15 cellular contexts compared by ENCODE assay signal in the genomic region with DNA sequence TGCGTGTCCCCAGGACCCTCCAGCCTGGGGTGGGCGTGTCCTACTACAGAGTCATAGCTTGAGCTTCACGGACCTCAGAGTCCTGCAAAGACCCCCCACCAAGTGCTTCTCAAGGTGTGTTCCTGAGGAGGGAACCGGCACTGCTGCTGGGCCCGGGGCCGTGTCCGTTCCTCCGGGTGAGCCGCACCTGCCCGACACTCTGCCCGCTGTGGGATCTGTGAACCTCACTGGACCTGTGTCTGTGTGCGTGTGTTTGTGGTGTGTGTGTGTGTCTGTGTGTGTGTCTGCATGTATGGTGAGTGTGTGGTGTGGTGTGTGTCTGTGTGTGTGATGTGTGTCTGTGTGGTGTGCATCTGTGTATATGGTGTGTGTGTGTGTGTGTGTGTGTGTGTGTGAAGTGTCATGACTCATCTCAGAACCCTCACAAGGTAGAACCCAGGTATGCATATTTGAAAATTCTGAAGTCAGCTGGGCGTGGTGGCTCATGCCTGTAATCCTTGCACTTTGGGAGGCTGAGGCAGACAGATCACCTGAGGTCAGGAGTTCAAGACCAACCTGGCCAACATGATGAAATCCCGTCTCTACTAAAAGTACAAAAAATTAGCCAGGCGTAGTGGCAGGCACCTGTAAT. TPM values are rescaled to one million over a fixed set of nuclear protein-coding genes. Genes with fewer than 3 reads are reported as not detected.
DNase-seq lines count a peak whose midpoint lies in the region; ATAC-seq, FAIRE-seq and TF ChIP-seq lines count a peak whose summit lies in the region.
"Had no signal": no experiment of that assay in that cellular context is flagged by ENCODE, and none has a peak within 500 bp of the region (broad histone marks: within the 10 kb centered on the region; RNA-seq: fewer than 3 reads in every experiment).

No MANE protein-coding gene starts in this region.

- H3K27ac Mint-ChIP-seq in endothelial cell (ENCODE audit: unreplicated experiment): no peak overlapping the region
- H3K27ac Mint-ChIP-seq: B cell had no signal

- no peak overlapping the region for H4K8ac ChIP-seq in neuronal stem cell (ENCODE audit: low read depth, low read length)

- H2BK15ac ChIP-seq in neuronal stem cell (ENCODE audit: low read length): peak overlapping the region; percentile 44

- TF ChIP-seq POLR2A in GM12891 (IDR thresholded peaks at IDR 0.05; ENCODE audit: low read depth, low read length): no peak

- H3K4me1 ChIP-seq in NT2/D1 (ENCODE audit: insufficient read depth, insufficient read length): peaks cover 7% of the 10 kb centered on the region
- peaks cover 0 to 5% of the 10 kb centered on the region in 2 donors for H3K4me1 ChIP-seq in neuronal stem cell (ENCODE audit: control insufficient read depth in 2 of 2, insufficient read depth in 1 of 2, low read depth in 1 of 2, low read length in 2 of 2)
- no peaks in the 10 kb centered on the region for H3K4me1 ChIP-seq in kidney (ENCODE audit: control insufficient read depth in 1 of 2, insufficient read depth in 1 of 2, low read depth in 1 of 2, low read length in 2 of 2)

- H2BK120ac ChIP-seq in neuronal stem cell (ENCODE audit: low read depth, low read length): peak overlapping the region; percentile 20

- ATAC-seq in HG02970 (IDR thresholded peaks at IDR 0.05; ENCODE audit: low FRiP score, unreplicated experiment): no peak
- ATAC-seq in GM19467 (IDR thresholded peaks at IDR 0.05; ENCODE audit: unreplicated experiment): no peak
- ATAC-seq: PC-3, SK-N-SH treated with all-trans-retinoic acid at 6 μM for 48 hours had no signal

- H3K4me3 Mint-ChIP-seq in endothelial cell (ENCODE audit: unreplicated experiment): peak overlapping the region; percentile 74
- H3K4me3 Mint-ChIP-seq: B cell had no signal

- H3K79me1 ChIP-seq in neuronal stem cell (ENCODE audit: low read depth, low read length): no peaks in the 10 kb centered on the region

- WGBS in neuronal stem cell (ENCODE audit: extremely low coverage in 2 of 2, insufficient read length in 2 of 2, insufficient replicate concordance in 1 of 2), 2 donors: no CpG with 5 or more reads among the region's 15 CpGs

- no peaks in the 10 kb centered on the region for H3K36me3 Mint-ChIP-seq in endothelial cell (ENCODE audit: low read depth, unreplicated experiment)

- no peak overlapping the region for H2AFZ ChIP-seq in neuronal stem cell (ENCODE audit: low read length)

- H3K4me3 ChIP-seq in NT2/D1 (ENCODE audit: insufficient read length, low read depth): no peak overlapping the region
- peak overlapping the region in 1 of 2 donors; percentile 40 for H3K4me3 ChIP-seq in neuronal stem cell (ENCODE audit: low read length in 2 of 2)
- H3K4me3 ChIP-seq in kidney (ENCODE audit: low read length in 2 of 2): no peak overlapping the region

- peak overlapping the region; percentile 4 for H2BK12ac ChIP-seq in neuronal stem cell (ENCODE audit: low read length)

- H3K36me3 ChIP-seq in NT2/D1 (ENCODE audit: insufficient read depth, insufficient read length, low read length) (no peaks in the 10 kb centered on the region), neuronal stem cell (replicated peaks in 1 of 2; ENCODE audit: control insufficient read depth in 2 of 2, insufficient read depth in 2 of 2, low read length in 2 of 2) (no peaks in the 10 kb centered on the region), kidney (ENCODE audit: control insufficient read depth in 1 of 2, insufficient read depth in 2 of 2, low read length in 2 of 2) (no peaks in the 10 kb centered on the region)

- H4K91ac ChIP-seq in neuronal stem cell (ENCODE audit: low read depth, low read length, poor library complexity): peak overlapping the region; percentile 77

- FAIRE-seq in GM12891 (lab: Jason Lieb, UNC) (peak; percentile 38), kidney (lab: Jason Lieb, UNC) (no peak)

- no peak overlapping the region for H3K4ac ChIP-seq in neuronal stem cell (ENCODE audit: low read length)

- H2AK5ac ChIP-seq in neuronal stem cell (ENCODE audit: low read depth, low read length): peak overlapping the region; percentile 95

- H3K27me3 ChIP-seq in NT2/D1 (ENCODE audit: insufficient read depth, insufficient read length) (no peaks in the 10 kb centered on the region), neuronal stem cell (ENCODE audit: control insufficient read depth in 3 of 3, insufficient read depth in 3 of 3, low read depth in 1 of 3, low read length in 3 of 3) (peaks cover 0 to 30% (median 0%) of the 10 kb centered on the region in 3 experiments)

- H3K9ac ChIP-seq in NT2/D1 (ENCODE audit: insufficient read length, low read depth): peak overlapping the region; percentile 11
- H3K9ac ChIP-seq in neuronal stem cell (ENCODE audit: low read depth, low read length, poor library complexity): no peak overlapping the region
- H3K9ac ChIP-seq in kidney (ENCODE audit: low read length in 2 of 2): no peak overlapping the region

- H3K9me3 ChIP-seq in NT2/D1 (ENCODE audit: insufficient read depth, low read length) (no peaks in the 10 kb centered on the region), neuronal stem cell (replicated peaks in 1 of 2; ENCODE audit: control insufficient read depth in 2 of 2, insufficient read depth in 1 of 2, low read depth in 1 of 2, low read length in 2 of 2) (peaks cover 0 to 2% of the 10 kb centered on the region in 2 donors), kidney (ENCODE audit: control insufficient read depth in 1 of 2, low read length in 2 of 2) (no peaks in the 10 kb centered on the region)

- no peak for TF ChIP-seq CTCF in endothelial cell (IDR thresholded peaks at IDR 0.05; ENCODE audit: unreplicated experiment)
- TF ChIP-seq CTCF in kidney (IDR thresholded peaks at IDR 0.05; ENCODE audit: borderline replicate concordance, extremely low read depth, insufficient read depth): no peak

- DNase-seq in GM12891 (ENCODE audit: insufficient read length, low spot score): no peak
- DNase-seq in NT2/D1 (ENCODE audit: low read depth, low spot score): no peak
- no peak for DNase-seq in endothelial cell (ENCODE audit: low spot score)
- DNase-seq in neuronal stem cell (ENCODE audit: low spot score): no peak
- DNase-seq in kidney: no peak
- DNase-seq: DMS 273 treated with DMSO at 0.1 percent for 48 hours, KBM-7, NCI-H1092, NCI-H226, NCI-H526 treated with DMSO at 0.1 percent for 48 hours, PC-3 had no signal

- peak overlapping the region; percentile 55 for H3K18ac ChIP-seq in neuronal stem cell (ENCODE audit: low read length)

- no peak overlapping the region for H3K4me2 ChIP-seq in neuronal stem cell (ENCODE audit: insufficient read depth, low read length, poor library complexity, severe bottlenecking)

- H3K9me3 Mint-ChIP-seq in endothelial cell (ENCODE audit: unreplicated experiment): no peaks in the 10 kb centered on the region

- no peak overlapping the region for H3K27ac ChIP-seq in neuronal stem cell (replicated peaks; ENCODE audit: low read length)
- no peak overlapping the region for H3K27ac ChIP-seq in kidney (ENCODE audit: low read depth in 2 of 2, low read length in 2 of 2)

- H3K14ac ChIP-seq in neuronal stem cell (ENCODE audit: low read length): peak overlapping the region; percentile 49

- H3K4me1 Mint-ChIP-seq in endothelial cell (ENCODE audit: unreplicated experiment): no peaks in the 10 kb centered on the region

- peaks cover 7% of the 10 kb centered on the region for H3K27me3 Mint-ChIP-seq in endothelial cell (ENCODE audit: unreplicated experiment)

- peak overlapping the region; percentile 26 for H2BK5ac ChIP-seq in neuronal stem cell (ENCODE audit: low read length)

- no peak overlapping the region for H3K23ac ChIP-seq in neuronal stem cell (ENCODE audit: low read depth, low read length, poor library complexity)

- intact Hi-C loops in kidney (cut with DNase I): no loop called here

TF ChIP-seq in GM12891, 5 proteins besides CTCF, POLR2A, EP300 and RAD21:
- TF ChIP-seq PAX5 (IDR thresholded peaks at IDR 0.05; ENCODE audit: insufficient read depth, low read length, severe bottlenecking) (no peak), TAF1 (IDR thresholded peaks at IDR 0.05; ENCODE audit: low read depth, low read length) (no peak), SPI1 (IDR thresholded peaks at IDR 0.05; ENCODE audit: low read depth, low read length) (no peak), POLR2AphosphoS5 (IDR thresholded peaks at IDR 0.05; ENCODE audit: low read depth, low read length) (no peak), POU2F2 (IDR thresholded peaks at IDR 0.05; ENCODE audit: low read depth, low read length) (no peak)

RNA-seq across cellular contexts. Expression of gene RXRA, which starts 40.9 kb away (rescaled TPM):
- 28.3 TPM for polyA plus RNA-seq in GM12891 (2012; ENCODE audit: low read depth, missing spikeins)
- 83.3 TPM for total RNA-seq in endothelial cell (ENCODE audit: unreplicated experiment)
- polyA plus RNA-seq in neuronal stem cell (2013, experiment 1 of 2): 36.1 TPM
- polyA plus RNA-seq in neuronal stem cell (2013, experiment 2 of 2): 36.3 TPM
- 49.5 TPM for total RNA-seq in kidney
- 24.0 TPM for polyA plus RNA-seq in kidney (ENCODE audit: insufficient read depth, low read depth, low replicate concordance)
